Comparison of ENCODE assay signal across 1 cellular context in genomic region chr12:124764870-124765570, GRCh38.
TF ChIP-seq lines count a peak whose summit lies in the region.

No MANE protein-coding gene starts in this region.

TF ChIP-seq in IMR-90, 13 proteins besides CTCF, POLR2A, EP300 and RAD21 (continued from another document):
- TF ChIP-seq USF2 (IDR thresholded peaks at IDR 0.05; ENCODE audit: low read depth, low read length) (no peak), CEBPB (IDR thresholded peaks at IDR 0.05; ENCODE audit: low read depth, low read length) (peak; percentile 39; the same call in 1 of the 2 replicates), RFX5 (IDR thresholded peaks at IDR 0.05; ENCODE audit: low read depth, low read length) (no peak), BHLHE40 (IDR thresholded peaks at IDR 0.05; ENCODE audit: low read depth, low read length) (peak; percentile 31; the same call in 1 of the 2 replicates)
